18 cellular contexts compared by ENCODE assay signal in the genomic region with DNA sequence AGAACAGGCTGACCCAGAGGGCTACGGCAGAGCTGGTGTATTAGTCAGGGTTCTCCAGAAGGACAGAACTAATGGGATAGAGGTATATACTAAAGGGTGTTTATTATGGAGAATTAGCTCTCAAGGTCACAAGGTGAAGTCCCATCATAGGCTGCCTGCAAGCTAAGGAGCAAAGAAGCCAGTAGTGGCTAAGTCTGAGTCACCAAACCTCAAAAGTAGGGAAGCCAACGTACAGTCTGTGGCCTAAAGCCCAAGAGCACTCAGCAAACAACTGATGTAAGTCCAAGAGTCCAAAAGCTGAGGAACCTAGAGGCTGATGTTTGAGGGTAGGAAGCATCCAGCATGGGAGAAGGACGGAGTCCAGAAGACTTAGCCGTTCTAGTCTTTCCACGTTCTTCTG.
DNase-seq lines count a peak whose midpoint lies in the region; ATAC-seq and TF ChIP-seq lines count a peak whose summit lies in the region.
"Had no signal": no experiment of that assay in that cellular context is flagged by ENCODE, and none has a peak within 500 bp of the region (broad histone marks: within the 10 kb centered on the region; RNA-seq: fewer than 3 reads in every experiment).

No MANE protein-coding gene starts in this region.

- dilution Hi-C loops in mammary epithelial cell (cut with HindIII; ENCODE audit: low sequenced_read_pairs): no loop called here

- intact Hi-C loops in mammary epithelial cell (cut with micrococcal nuclease): no loop called here

- no peaks in the 10 kb centered on the region for H3K9me2 ChIP-seq in GM23248 (ENCODE audit: insufficient read depth)

- WGBS in GM23248 (ENCODE audit: low coverage in 1 of 2, low lambda C conversion rate in 2 of 2, missing lambda C conversion rate in 2 of 2), 2 experiments: 45 to 47% methylated on average over 5 of the region's 5 CpGs
- WGBS in mammary epithelial cell (ENCODE audit: low coverage, missing lambda C conversion rate): 80% methylated on average over 5 of the region's 5 CpGs

- H3K4me1 ChIP-seq in GM23248 (ENCODE audit: insufficient read depth) (peaks cover 34% of the 10 kb centered on the region), mammary epithelial cell (ENCODE audit: insufficient read depth, low read length) (peaks cover 14% of the 10 kb centered on the region)
- H3K4me1 ChIP-seq: Peyer's patch, prostate gland had no signal

- H4K20me1 ChIP-seq in GM23248 (ENCODE audit: insufficient read depth) (no peaks in the 10 kb centered on the region), mammary epithelial cell (ENCODE audit: insufficient read depth, low read length) (no peaks in the 10 kb centered on the region)

- H2AFZ ChIP-seq in GM23248: 0 out of 2 replicates have a peak overlapping the region, but pooled peaks have one; percentile 15
- H2AFZ ChIP-seq in mammary epithelial cell (ENCODE audit: low read depth, low read length): no peak overlapping the region

- H3K36me3 ChIP-seq in GM23248 (ENCODE audit: low read depth) (no peaks in the 10 kb centered on the region), mammary epithelial cell (ENCODE audit: insufficient read depth, low read length) (no peaks in the 10 kb centered on the region)
- H3K36me3 ChIP-seq: Peyer's patch, prostate gland, thoracic aorta had no signal

- DNase-seq in GM23248: peak; percentile 77
- peak; percentile 61 to 64 for DNase-seq in NOMO-1 (lab: John Stamatoyannopoulos, UW; ENCODE audit: unreplicated experiment in 2 of 2)
- peak; percentile 15 for DNase-seq in mammary epithelial cell
- peak; percentile 37 for DNase-seq in non-pigmented ciliary epithelial cell (ENCODE audit: low read depth)
- DNase-seq in NCI-H226: no peak
- DNase-seq in medulla oblongata (ENCODE audit: extremely low spot score): no peak
- DNase-seq: activated naive CD4-positive, alpha-beta T cell treated with anti-CD3 and anti-CD28 coated beads, Interleukin-2, amount 10 ng/mL, durations not matched to agents 7 days and 5 days; central memory CD4-positive, alpha-beta T cell; left cardiac atrium; NCI-H1436; NCI-H446 treated with DMSO at 0.1 percent for 48 hours; Peyer's patch; T-helper 1 cell had no signal

- peaks cover 30% of the 10 kb centered on the region; the same call in 1 of the 2 replicates for H3F3A ChIP-seq in GM23248 (ENCODE audit: insufficient read depth)

- no peaks in the 10 kb centered on the region for H3K27me3 ChIP-seq in GM23248 (replicated peaks; ENCODE audit: insufficient read depth)
- no peaks in the 10 kb centered on the region for H3K27me3 ChIP-seq in mammary epithelial cell (ENCODE audit: insufficient read depth, low read length)
- H3K27me3 ChIP-seq: Peyer's patch had no signal

- no peak for TF ChIP-seq CTCF in mammary epithelial cell (conservative IDR thresholded peaks at IDR 0.05 in 1 of 2, IDR thresholded peaks at IDR 0.05 in 1 of 2; ENCODE audit: extremely low read depth in 1 of 2, insufficient read depth in 1 of 2, low read depth in 1 of 2, low read length in 2 of 2)

- CTCF ChIA-PET in mammary epithelial cell (lab: Charles Lee; ENCODE audit: low non-redundant PET): no interaction called here

- in situ Hi-C loops in GM23248 (cut with MboI): loop anchor here (25.0 kb wide), 1 partner anchor 359 kb away; no protein-coding TSS in a partner anchor
- in situ Hi-C loops in mammary epithelial cell (cut with MboI; ENCODE audit: low sequenced_read_pairs in 2 of 2): loop anchor here in 1 of 2 donors (25.0 kb wide), 1 partner anchor 359 kb away; no protein-coding TSS in a partner anchor

- H3K9ac ChIP-seq in GM23248: no peak overlapping the region
- no peak overlapping the region for H3K9ac ChIP-seq in mammary epithelial cell (ENCODE audit: insufficient read depth, low read length)

- H3K9me3 ChIP-seq in GM23248 (ENCODE audit: low read depth) (no peaks in the 10 kb centered on the region), mammary epithelial cell (replicated peaks; ENCODE audit: insufficient read depth, low read length) (no peaks in the 10 kb centered on the region)
- H3K9me3 ChIP-seq: Peyer's patch, prostate gland, thoracic aorta had no signal

- H3K4me3 ChIP-seq in GM23248 (no peak overlapping the region), mammary epithelial cell (replicated peaks in 1 of 3; ENCODE audit: insufficient read depth in 1 of 3, low read depth in 2 of 3, low read length in 3 of 3) (no peak overlapping the region)
- H3K4me3 ChIP-seq: Peyer's patch, prostate gland, thoracic aorta had no signal

- H3K27ac ChIP-seq in GM23248 (no peak overlapping the region), mammary epithelial cell (ENCODE audit: insufficient read depth, low read depth, low read length) (no peak overlapping the region)
- H3K27ac ChIP-seq: Peyer's patch, prostate gland, thoracic aorta had no signal

- H3K4me2 ChIP-seq in GM23248 (ENCODE audit: unreplicated experiment) (no peak overlapping the region), mammary epithelial cell (ENCODE audit: insufficient read depth, low read depth, low read length) (no peak overlapping the region)

- no TSS peak for BruUV-seq in mammary epithelial cell (replicated peaks; lab: Mats Ljungman, UMichigan)

- no peaks in the 10 kb centered on the region for H3K79me2 ChIP-seq in GM23248 (ENCODE audit: insufficient read depth)
- no peaks in the 10 kb centered on the region for H3K79me2 ChIP-seq in mammary epithelial cell (ENCODE audit: insufficient read depth, low read length)

- no peak for ATAC-seq in GM18498 (IDR thresholded peaks at IDR 0.05; ENCODE audit: unreplicated experiment)
- no peak for ATAC-seq in HG02798 (IDR thresholded peaks at IDR 0.05; ENCODE audit: poor library complexity, unreplicated experiment)
- ATAC-seq: activated CD4-positive, CD25-positive, alpha-beta regulatory T cell treated with anti-CD3 and anti-CD28 coated beads, Interleukin-2, amount 50 U/mL, for 24 hours had no signal

Comparison
In these comparisons a context has a peak if more than half of its experiments do, and no peak if none do; other contexts are left out.
1. DNase-seq: peak in GM23248 (single experiment), NOMO-1 (2 of 2), mammary epithelial cell (single experiment) and non-pigmented ciliary epithelial cell (single experiment); none in NCI-H226 (single experiment) and medulla oblongata (single experiment).